23 cellular contexts compared by ENCODE assay signal in genomic region chr7:128928159-128928558, GRCh38. TPM values are rescaled to one million over a fixed set of nuclear protein-coding genes. Genes with fewer than 3 reads are reported as not detected.
A peak's percentile ranks its signal among the peaks of the same experiment; 100 is the strongest.
DNase-seq lines count a peak whose midpoint lies in the region; ATAC-seq, FAIRE-seq and TF ChIP-seq lines count a peak whose summit lies in the region.
"Had no signal": no experiment of that assay in that cellular context is flagged by ENCODE, and none has a peak within 500 bp of the region (broad histone marks: within the 10 kb centered on the region; RNA-seq: fewer than 3 reads in every experiment).

No MANE protein-coding gene starts in this region.

- TF ChIP-seq RAD21 in IMR-90 (IDR thresholded peaks at IDR 0.05; ENCODE audit: low read length) = no peak

- H2AK9ac ChIP-seq in IMR-90 (replicated peaks; ENCODE audit: low read depth, low read length, poor library complexity) = no peak overlapping the region

- intact Hi-C loops in activated naive CD4-positive, alpha-beta T cell treated with anti-CD3 and anti-CD28 coated beads for 36 hours (cut with micrococcal nuclease) = no loop called here
- intact Hi-C loops in IMR-90 (cut with micrococcal nuclease) = no loop called here

- ATAC-seq in IMR-90 (ENCODE audit: low read depth) (no peak), GM19463 (IDR thresholded peaks at IDR 0.05; ENCODE audit: unreplicated experiment) (no peak)
- ATAC-seq: Panc1 had no signal

- H3K27ac ChIP-seq in IMR-90 (ENCODE audit: insufficient read depth, low read length) (no peak overlapping the region), osteoblast (ENCODE audit: low read depth, low read length) (no peak overlapping the region)
- H3K27ac ChIP-seq: BLaER1 treated with 17β-estradiol and CSF1 and Interleukin-3, amounts not matched to agents 10 nM and 100 nM had no signal

- in situ Hi-C loops in IMR-90 (cut with MboI; ENCODE audit: low sequenced_read_pairs) = no loop called here

- no peak overlapping the region for H3K4me3 Mint-ChIP-seq in activated naive CD4-positive, alpha-beta T cell treated with anti-CD3 and anti-CD28 coated beads, Interleukin-2, amount 10 ng/mL, durations not matched to agents 7 days and 5 days
- no peak overlapping the region for H3K4me3 Mint-ChIP-seq in activated naive CD4-positive, alpha-beta T cell treated with anti-CD3 and anti-CD28 coated beads for 36 hours
- H3K4me3 Mint-ChIP-seq: CD4-positive, alpha-beta memory T cell; HFFc6 had no signal

- no peak for FAIRE-seq in bronchial epithelial cell (lab: Jason Lieb, UNC)
- FAIRE-seq: H54 had no signal

- H3K4ac ChIP-seq in IMR-90 (ENCODE audit: low read depth, low read length) = no peak overlapping the region

- no peak overlapping the region for H2BK120ac ChIP-seq in IMR-90 (ENCODE audit: low read depth, low read length)

- no peak overlapping the region for H2BK20ac ChIP-seq in IMR-90 (ENCODE audit: low read depth, low read length)

- no peaks in the 10 kb centered on the region for H3K9me3 Mint-ChIP-seq in activated naive CD4-positive, alpha-beta T cell treated with anti-CD3 and anti-CD28 coated beads, Interleukin-2, amount 10 ng/mL, durations not matched to agents 7 days and 5 days
- no peaks in the 10 kb centered on the region for H3K9me3 Mint-ChIP-seq in activated naive CD4-positive, alpha-beta T cell treated with anti-CD3 and anti-CD28 coated beads for 36 hours
- H3K9me3 Mint-ChIP-seq: CD4-positive, alpha-beta memory T cell; HFFc6 had no signal

- no peak overlapping the region for H4K5ac ChIP-seq in IMR-90 (ENCODE audit: low read depth, low read length)

- no peak for TF ChIP-seq POLR2A in IMR-90 (IDR thresholded peaks at IDR 0.05; ENCODE audit: low read depth, low read length)

- TF ChIP-seq CTCF in IMR-90 (conservative IDR thresholded peaks at IDR 0.05; ENCODE audit: low read depth, low read length) = no peak
- TF ChIP-seq CTCF in bronchial epithelial cell (IDR thresholded peaks at IDR 0.05; ENCODE audit: insufficient read depth, low read length, severe bottlenecking) = peak; percentile 2
- TF ChIP-seq CTCF in osteoblast (IDR thresholded peaks at IDR 0.05; ENCODE audit: extremely low read depth, low read depth, low read length) = no peak

- H3K4me1 ChIP-seq in IMR-90 (ENCODE audit: control insufficient read depth, insufficient read depth, low read length) = no peaks in the 10 kb centered on the region
- no peaks in the 10 kb centered on the region for H3K4me1 ChIP-seq in osteoblast (ENCODE audit: insufficient read depth, low read length)
- H3K4me1 ChIP-seq: Caco-2 had no signal

- no peak overlapping the region for H3K23ac ChIP-seq in IMR-90 (ENCODE audit: low read depth, low read length)

- POLR2A ChIA-PET in IMR-90 (lab: Charles Lee; ENCODE audit: unreplicated experiment) = no interaction called here

- H3K9me3 ChIP-seq in IMR-90 (ENCODE audit: control insufficient read depth, insufficient read depth, low read length) (no peaks in the 10 kb centered on the region), osteoblast (ENCODE audit: low read depth, low read length) (no peaks in the 10 kb centered on the region)
- H3K9me3 ChIP-seq: BLaER1 treated with 17β-estradiol and CSF1 and Interleukin-3, amounts not matched to agents 10 nM and 100 nM; Caco-2 had no signal

- H3K36me3 ChIP-seq in IMR-90 (ENCODE audit: control insufficient read depth, insufficient read depth, low read length) (no peaks in the 10 kb centered on the region), bronchial epithelial cell (ENCODE audit: control insufficient read depth, insufficient read depth, low read length) (no peaks in the 10 kb centered on the region), osteoblast (ENCODE audit: insufficient read depth, low read length) (no peaks in the 10 kb centered on the region)
- H3K36me3 ChIP-seq: BLaER1 treated with 17β-estradiol and CSF1 and Interleukin-3, amounts not matched to agents 10 nM and 100 nM had no signal

- no peaks in the 10 kb centered on the region for H3K9me1 ChIP-seq in IMR-90 (ENCODE audit: insufficient read depth, low read length)

- DNase-seq in activated naive CD4-positive, alpha-beta T cell treated with anti-CD3 and anti-CD28 coated beads, Interleukin-2, amount 10 ng/mL, durations not matched to agents 7 days and 5 days = peak; percentile 13
- no peak for DNase-seq in activated naive CD4-positive, alpha-beta T cell treated with anti-CD3 and anti-CD28 coated beads for 36 hours
- DNase-seq in IMR-90 (no peak), bronchial epithelial cell (ENCODE audit: low read depth) (no peak), osteoblast (ENCODE audit: insufficient read length, low spot score, missing footprints) (peak; percentile 23)
- no peak for DNase-seq in stimulated activated CD4-positive, alpha-beta T cell treated with anti-CD3 and anti-CD28 coated beads, Interleukin-15, amount 100 ng/mL, for 24 hours
- no peak for DNase-seq in NK-92 treated with Interleukin-12 subunit alpha and Interleukin-12 subunit beta, amount 100 ng/mL, for 24 hours (lab: John Stamatoyannopoulos, UW)
- DNase-seq: 8988T; CD4-positive, alpha-beta memory T cell; GDM1; HFFc6; KG1; NCI-H1105; NCI-H146; NCI-H2029; NCI-H226; NCI-H510A treated with DMSO at 0.1 percent for 48 hours; NCI-H748 treated with DMSO at 0.1 percent for 48 hours had no signal

- H4K8ac ChIP-seq in IMR-90 (ENCODE audit: low read depth in 2 of 2, low read length in 2 of 2) = no peak overlapping the region

- H3K4me3 ChIP-seq in IMR-90 (ENCODE audit: insufficient read depth, low read depth, low read length) (no peak overlapping the region), bronchial epithelial cell (ENCODE audit: low read depth, low read length) (no peak overlapping the region), osteoblast (ENCODE audit: insufficient read depth, low read length) (no peak overlapping the region)
- H3K4me3 ChIP-seq: BLaER1 treated with 17β-estradiol and CSF1 and Interleukin-3, amounts not matched to agents 10 nM and 100 nM had no signal

- BruUV-seq in IMR-90 (replicated peaks; lab: Mats Ljungman, UMichigan) = no TSS peak

- H3K79me2 ChIP-seq in osteoblast (ENCODE audit: insufficient read depth, low read length) = no peaks in the 10 kb centered on the region

- no peak overlapping the region for H3K9ac ChIP-seq in IMR-90 (ENCODE audit: low read depth, low read length)
- H3K9ac ChIP-seq: BLaER1 treated with 17β-estradiol and CSF1 and Interleukin-3, amounts not matched to agents 10 nM and 100 nM had no signal

- no peak overlapping the region for H2BK15ac ChIP-seq in IMR-90 (ENCODE audit: low read depth, low read length)

- H2BK5ac ChIP-seq in IMR-90 (ENCODE audit: low read depth, low read length, poor library complexity, severe bottlenecking) = no peak overlapping the region

- no peaks in the 10 kb centered on the region for H3K79me1 ChIP-seq in IMR-90 (ENCODE audit: low read depth in 1 of 2, low read length in 2 of 2)

- peaks cover 34% of the 10 kb centered on the region for H3K27me3 Mint-ChIP-seq in activated naive CD4-positive, alpha-beta T cell treated with anti-CD3 and anti-CD28 coated beads, Interleukin-2, amount 10 ng/mL, durations not matched to agents 7 days and 5 days
- H3K27me3 Mint-ChIP-seq in activated naive CD4-positive, alpha-beta T cell treated with anti-CD3 and anti-CD28 coated beads for 36 hours (ENCODE audit: low read depth) = no peaks in the 10 kb centered on the region

- no peak overlapping the region for H2AK5ac ChIP-seq in IMR-90 (ENCODE audit: low read depth, low read length)

- CTCF ChIA-PET in activated naive CD4-positive, alpha-beta T cell treated with anti-CD3 and anti-CD28 coated beads, Interleukin-2, amount 10 ng/mL, durations not matched to agents 7 days and 5 days (lab: Charles Lee) = interaction anchor here (1.1 kb wide), 1 partner anchor 27 kb away, joined by 3 read pairs; no protein-coding TSS in a partner anchor
- CTCF ChIA-PET in activated naive CD4-positive, alpha-beta T cell treated with anti-CD3 and anti-CD28 coated beads for 36 hours (lab: Charles Lee) = no interaction called here
- CTCF ChIA-PET in IMR-90 (lab: Yijun Ruan, JAX) = no interaction called here

- peaks cover under 1% of the 10 kb centered on the region for H3K36me3 Mint-ChIP-seq in activated naive CD4-positive, alpha-beta T cell treated with anti-CD3 and anti-CD28 coated beads, Interleukin-2, amount 10 ng/mL, durations not matched to agents 7 days and 5 days
- H3K36me3 Mint-ChIP-seq in activated naive CD4-positive, alpha-beta T cell treated with anti-CD3 and anti-CD28 coated beads for 36 hours (ENCODE audit: low read depth) = no peaks in the 10 kb centered on the region
- H3K36me3 Mint-ChIP-seq: CD4-positive, alpha-beta memory T cell had no signal

- no peak overlapping the region for H4K91ac ChIP-seq in IMR-90 (ENCODE audit: insufficient read depth, low read depth, low read length)

- H3K14ac ChIP-seq in IMR-90 (replicated peaks; ENCODE audit: low read depth, low read length) = no peak overlapping the region

- no CpG with 5 or more reads among the region's 7 CpGs for WGBS in IMR-90 (ENCODE audit: extremely low coverage in 2 of 2, insufficient read length in 1 of 2), 2 experiments

- no peak overlapping the region for H3K27ac Mint-ChIP-seq in activated naive CD4-positive, alpha-beta T cell treated with anti-CD3 and anti-CD28 coated beads, Interleukin-2, amount 10 ng/mL, durations not matched to agents 7 days and 5 days
- H3K27ac Mint-ChIP-seq in activated naive CD4-positive, alpha-beta T cell treated with anti-CD3 and anti-CD28 coated beads for 36 hours = no peak overlapping the region
- H3K27ac Mint-ChIP-seq: HFFc6 had no signal

- H4K20me1 ChIP-seq in IMR-90 (ENCODE audit: insufficient read depth, low read length) = no peaks in the 10 kb centered on the region
- no peaks in the 10 kb centered on the region for H4K20me1 ChIP-seq in osteoblast (ENCODE audit: insufficient read depth, low read length)
- H4K20me1 ChIP-seq: BLaER1 treated with 17β-estradiol and CSF1 and Interleukin-3, amounts not matched to agents 10 nM and 100 nM had no signal

- dilution Hi-C loops in IMR-90 (cut with HindIII; ENCODE audit: low sequenced_read_pairs, unreplicated experiment) = no loop called here

- H3K18ac ChIP-seq in IMR-90 (ENCODE audit: low read depth, low read length) = no peak overlapping the region

- H3K27me3 ChIP-seq in IMR-90 (ENCODE audit: control insufficient read depth, insufficient read depth, low read length) (peaks cover 56% of the 10 kb centered on the region), bronchial epithelial cell (ENCODE audit: control insufficient read depth, insufficient read depth, low read length) (no peaks in the 10 kb centered on the region), osteoblast (ENCODE audit: insufficient read depth, low read length) (peaks cover 25% of the 10 kb centered on the region)
- H3K27me3 ChIP-seq: BLaER1 treated with 17β-estradiol and CSF1 and Interleukin-3, amounts not matched to agents 10 nM and 100 nM had no signal

- peak overlapping the region; percentile 6 for H2AFZ ChIP-seq in IMR-90 (replicated peaks; ENCODE audit: low read length, poor library complexity)
- no peak overlapping the region for H2AFZ ChIP-seq in osteoblast (ENCODE audit: low read length)

- H3K4me2 ChIP-seq in IMR-90 (ENCODE audit: low read depth, low read length) (no peak overlapping the region), osteoblast (ENCODE audit: insufficient read depth, low read length) (no peak overlapping the region)
- H3K4me2 ChIP-seq: BLaER1 treated with 17β-estradiol and CSF1 and Interleukin-3, amounts not matched to agents 10 nM and 100 nM had no signal

- H3K4me1 Mint-ChIP-seq in activated naive CD4-positive, alpha-beta T cell treated with anti-CD3 and anti-CD28 coated beads, Interleukin-2, amount 10 ng/mL, durations not matched to agents 7 days and 5 days = peaks cover 10% of the 10 kb centered on the region
- peaks cover 8% of the 10 kb centered on the region for H3K4me1 Mint-ChIP-seq in activated naive CD4-positive, alpha-beta T cell treated with anti-CD3 and anti-CD28 coated beads for 36 hours (ENCODE audit: low read depth)

- no peak overlapping the region for H3K56ac ChIP-seq in IMR-90 (ENCODE audit: extremely low read depth, insufficient read depth, low read length)

RNA-seq across cellular contexts. Expression of gene IRF5, which starts 9.6 kb away (rescaled TPM):
- total RNA-seq in activated naive CD4-positive, alpha-beta T cell treated with anti-CD3 and anti-CD28 coated beads for 36 hours = 1 to 10 TPM; 1.4 to 1.9 TPM
- total RNA-seq in IMR-90 (2012; rRNA removed) (0.18 TPM in 1 of 2 replicates, not detected in the other), bronchial epithelial cell (6.8 and 7.7 TPM in 2 replicates), osteoblast (under 0.01 TPM in 2 replicates)
- 0.14 TPM in 1 of 2 replicates, not detected in the other for polyA plus RNA-seq in IMR-90 (2012; rRNA removed)
- 0.08 TPM in 1 of 2 replicates, not detected in the other for polyA plus RNA-seq in IMR-90 (2012; cell fraction: cytosol; rRNA removed)
- polyA plus RNA-seq in IMR-90 (2012; cell fraction: nucleus; rRNA removed; ENCODE audit: low replicate concordance) = 0.15 and 0.24 TPM in 2 replicates

RNA-seq across cellular contexts. Expression of gene KCP, which starts 17.6 kb away (rescaled TPM):
- total RNA-seq in activated naive CD4-positive, alpha-beta T cell treated with anti-CD3 and anti-CD28 coated beads for 36 hours = not detected
- total RNA-seq in IMR-90 (2012; rRNA removed) (not detected in 2 replicates), bronchial epithelial cell (0.53 and 1.3 TPM in 2 replicates), osteoblast (0.88 and 1.1 TPM in 2 replicates)
- 0.03 and 0.07 TPM in 2 replicates for polyA plus RNA-seq in IMR-90 (2012; rRNA removed)
- polyA plus RNA-seq in IMR-90 (2012; cell fraction: cytosol; rRNA removed) = 0.03 TPM in 1 of 2 replicates, not detected in the other
- polyA plus RNA-seq in IMR-90 (2012; cell fraction: nucleus; rRNA removed; ENCODE audit: low replicate concordance) = 0.17 and 0.33 TPM in 2 replicates
- polyA plus RNA-seq: CD4-positive, alpha-beta memory T cell had no signal

Comparison
In these comparisons a context has a peak if more than half of its experiments do, and no peak if none do; other contexts are left out.
1. DNase-seq: peak in activated naive CD4-positive, alpha-beta T cell treated with anti-CD3 and anti-CD28 coated beads, Interleukin-2, amount 10 ng/mL, durations not matched to agents 7 days and 5 days (single experiment) and osteoblast (single experiment); none in activated naive CD4-positive, alpha-beta T cell treated with anti-CD3 and anti-CD28 coated beads for 36 hours (single experiment), IMR-90 (single experiment), bronchial epithelial cell (single experiment), stimulated activated CD4-positive, alpha-beta T cell treated with anti-CD3 and anti-CD28 coated beads, Interleukin-15, amount 100 ng/mL, for 24 hours (single experiment) and NK-92 treated with Interleukin-12 subunit alpha and Interleukin-12 subunit beta, amount 100 ng/mL, for 24 hours (single experiment).